Comparison of ENCODE assay signal across 9 cellular contexts in genomic region chr1:101820080-101820479, GRCh38.
A peak's percentile ranks its signal among the peaks of the same experiment; 100 is the strongest.
DNase-seq lines count a peak whose midpoint lies in the region; ATAC-seq and TF ChIP-seq lines count a peak whose summit lies in the region.
"Had no signal": no experiment of that assay in that cellular context is flagged by ENCODE, and none has a peak within 500 bp of the region (broad histone marks: within the 10 kb centered on the region; RNA-seq: fewer than 3 reads in every experiment).

No MANE protein-coding gene starts in this region.

- H3K9me3 ChIP-seq in breast epithelium: no peaks in the 10 kb centered on the region

- H3K4me3 Mint-ChIP-seq in MCF 10A (ENCODE audit: unreplicated experiment) (no peak overlapping the region), nephron progenitor cell (no peak overlapping the region)
- H3K4me3 Mint-ChIP-seq: CD4-positive, CD25-positive, alpha-beta regulatory T cell had no signal

- no peak for ATAC-seq in GM19023 (IDR thresholded peaks at IDR 0.05; ENCODE audit: unreplicated experiment)

- no peak overlapping the region for H3K27ac ChIP-seq in breast epithelium

- H3K27me3 Mint-ChIP-seq in MCF 10A (ENCODE audit: insufficient read depth, unreplicated experiment): peaks cover 95% of the 10 kb centered on the region
- H3K27me3 Mint-ChIP-seq in nephron progenitor cell (ENCODE audit: low read depth, poor library complexity): peaks cover 3% of the 10 kb centered on the region
- H3K27me3 Mint-ChIP-seq: CD4-positive, CD25-positive, alpha-beta regulatory T cell had no signal

- TF ChIP-seq CTCF in MCF 10A (IDR thresholded peaks at IDR 0.05; ENCODE audit: unreplicated experiment) (peak; percentile 28), breast epithelium (IDR thresholded peaks at IDR 0.05) (peak in 1 of 3 donors; percentile 30), nephron progenitor cell (IDR thresholded peaks at IDR 0.05) (peak; percentile 53)

- TF ChIP-seq POLR2A in breast epithelium (IDR thresholded peaks at IDR 0.05): no peak

- no peaks in the 10 kb centered on the region for H3K4me1 Mint-ChIP-seq in MCF 10A (ENCODE audit: insufficient read depth, unreplicated experiment)
- no peaks in the 10 kb centered on the region for H3K4me1 Mint-ChIP-seq in nephron progenitor cell
- H3K4me1 Mint-ChIP-seq: CD4-positive, CD25-positive, alpha-beta regulatory T cell had no signal

- DNase-seq in MCF 10A (ENCODE audit: unreplicated experiment) (peak; percentile 66), breast epithelium (ENCODE audit: low spot score in 2 of 2) (no peak), NCI-H460 (ENCODE audit: extremely low read depth, low read depth) (peak; percentile 41), cerebellar cortex (ENCODE audit: low spot score) (peak; percentile 87), nephron progenitor cell (no peak), NK-92 (lab: John Stamatoyannopoulos, UW; ENCODE audit: unreplicated experiment) (no peak)
- DNase-seq in activated effector memory CD4-positive, alpha-beta T cell treated with Interleukin-2 at 50 U/mL for 16 hours: no peak

- POLR2A ChIA-PET in MCF 10A (lab: Yijun Ruan, JAX): no interaction called here

- CTCF ChIA-PET in MCF 10A (lab: Yijun Ruan, JAX): interaction anchor here (0.6 to 1.2 kb wide), 6 partner anchors 9 to 1149 kb away, joined by 3 to 5 read pairs (median 3); no protein-coding TSS in a partner anchor

- H3K9me3 Mint-ChIP-seq in MCF 10A (ENCODE audit: unreplicated experiment) (no peaks in the 10 kb centered on the region), nephron progenitor cell (no peaks in the 10 kb centered on the region)

- H3K36me3 Mint-ChIP-seq in MCF 10A (ENCODE audit: insufficient read depth, unreplicated experiment) (no peaks in the 10 kb centered on the region), nephron progenitor cell (ENCODE audit: low read depth) (no peaks in the 10 kb centered on the region)
- H3K36me3 Mint-ChIP-seq: CD4-positive, CD25-positive, alpha-beta regulatory T cell had no signal

- H3K27me3 ChIP-seq in breast epithelium: no peaks in the 10 kb centered on the region

- no TSS peak for BruUV-seq in MCF 10A (replicated peaks; lab: Mats Ljungman, UMichigan)

- H3K36me3 ChIP-seq in breast epithelium: no peaks in the 10 kb centered on the region

- H3K4me1 ChIP-seq in breast epithelium: no peaks in the 10 kb centered on the region

- no peak overlapping the region for H3K27ac Mint-ChIP-seq in MCF 10A (ENCODE audit: low read depth, unreplicated experiment)
- H3K27ac Mint-ChIP-seq in nephron progenitor cell: no peak overlapping the region
- H3K27ac Mint-ChIP-seq: CD4-positive, CD25-positive, alpha-beta regulatory T cell had no signal

- H3K4me3 ChIP-seq in breast epithelium: no peak overlapping the region

- intact Hi-C loops in MCF 10A (cut with micrococcal nuclease) (loop anchor here (1.0 to 10.0 kb wide), 3 partner anchors 155 to 1150 kb away; no protein-coding TSS in a partner anchor), breast epithelium (cut with DNase I; ENCODE audit: low total_unique reads) (no loop called here)

Comparison
In these comparisons a context has a peak if more than half of its experiments do, and no peak if none do; other contexts are left out.
1. DNase-seq: peak in MCF 10A (single experiment), NCI-H460 (single experiment) and cerebellar cortex (single experiment); none in breast epithelium (0 of 2), nephron progenitor cell (single experiment), activated effector memory CD4-positive, alpha-beta T cell treated with Interleukin-2 at 50 U/mL for 16 hours (single experiment) and NK-92 (single experiment).